ENCODE assay signal across 8 cellular contexts in genomic region chr12:56687225-56688128, GRCh38. TPM values are rescaled to one million over a fixed set of nuclear protein-coding genes. Genes with fewer than 3 reads are reported as not detected.
DNase-seq lines count a peak whose midpoint lies in the region; ATAC-seq lines count a peak whose summit lies in the region.

No MANE protein-coding gene starts in this region.

- POLR2A ChIA-PET in activated CD8-positive, alpha-beta T cell treated with anti-CD3 and anti-CD28 coated beads, Interleukin-2, amount 10 ng/mL, durations not matched to agents 7 days and 5 days (lab: Charles Lee), result interaction anchor here (0.6 to 8.2 kb wide), 20 partner anchors 11 to 423 kb away, joined by 3 to 119 read pairs (median 6); partner anchors contain the start of genes ATP5F1B, BAZ2A, IL23A and NACA

- H3K4me3 Mint-ChIP-seq in activated CD8-positive, alpha-beta T cell treated with anti-CD3 and anti-CD28 coated beads, Interleukin-2, amount 10 ng/mL, durations not matched to agents 7 days and 5 days, result peak overlapping the region; percentile 99
- peak overlapping the region; percentile 97 to 99 for H3K4me3 Mint-ChIP-seq in effector memory CD8-positive, alpha-beta T cell

- CTCF ChIA-PET in activated CD8-positive, alpha-beta T cell treated with anti-CD3 and anti-CD28 coated beads, Interleukin-2, amount 10 ng/mL, durations not matched to agents 7 days and 5 days (lab: Charles Lee), result interaction anchor here (1.3 to 3.3 kb wide), 4 partner anchors 26 to 424 kb away, joined by 3 to 19 read pairs (median 9); partner anchors contain the start of gene STAT6

- WGBS in mesodermal cell (ENCODE audit: insufficient coverage in 2 of 2), 2 experiments, result 0% methylated on average over 47 to 57 of the region's 62 CpGs

- peak overlapping the region; percentile 96 for H3K4me3 ChIP-seq in GM08714 (ENCODE audit: low read length)
- H3K4me3 ChIP-seq in mesodermal cell (ENCODE audit: extremely low read depth, insufficient read depth, low read length, poor library complexity, severe bottlenecking), result peak overlapping the region; percentile 100

- H3K27ac Mint-ChIP-seq in activated CD8-positive, alpha-beta T cell treated with anti-CD3 and anti-CD28 coated beads, Interleukin-2, amount 10 ng/mL, durations not matched to agents 7 days and 5 days, result peak overlapping the region; percentile 99
- H3K27ac Mint-ChIP-seq in effector memory CD8-positive, alpha-beta T cell, result peak overlapping the region; percentile 97 to 99

- ATAC-seq in HG02642 (IDR thresholded peaks at IDR 0.05; ENCODE audit: poor library complexity, unreplicated experiment) (peak; percentile 21), HG02884 (IDR thresholded peaks at IDR 0.05; ENCODE audit: unreplicated experiment) (no peak)
- ATAC-seq in activated CD8-positive, alpha-beta T cell treated with anti-CD3 and anti-CD28 coated beads, Interleukin-2, amount 10 ng/mL, durations not matched to agents 7 days and 5 days, result peak; percentile 48
- ATAC-seq in effector memory CD8-positive, alpha-beta T cell (replicated peaks), result peak; percentile 49

- H3K27ac ChIP-seq in mesodermal cell (ENCODE audit: low read depth, low read length, severe bottlenecking), result peak overlapping the region; percentile 100

- no peaks in the 10 kb centered on the region for H3K27me3 Mint-ChIP-seq in activated CD8-positive, alpha-beta T cell treated with anti-CD3 and anti-CD28 coated beads, Interleukin-2, amount 10 ng/mL, durations not matched to agents 7 days and 5 days (ENCODE audit: low read depth)
- no peaks in the 10 kb centered on the region for H3K27me3 Mint-ChIP-seq in effector memory CD8-positive, alpha-beta T cell

- no peaks in the 10 kb centered on the region for H3K9me3 Mint-ChIP-seq in activated CD8-positive, alpha-beta T cell treated with anti-CD3 and anti-CD28 coated beads, Interleukin-2, amount 10 ng/mL, durations not matched to agents 7 days and 5 days (ENCODE audit: insufficient read depth)
- H3K9me3 Mint-ChIP-seq in effector memory CD8-positive, alpha-beta T cell, result no peaks in the 10 kb centered on the region

- H3K36me3 Mint-ChIP-seq in activated CD8-positive, alpha-beta T cell treated with anti-CD3 and anti-CD28 coated beads, Interleukin-2, amount 10 ng/mL, durations not matched to agents 7 days and 5 days (ENCODE audit: low read depth), result peaks cover 42% of the 10 kb centered on the region
- H3K36me3 Mint-ChIP-seq in effector memory CD8-positive, alpha-beta T cell (ENCODE audit: insufficient read depth), result peaks cover 68% of the 10 kb centered on the region

- H3K36me3 ChIP-seq in mesodermal cell (ENCODE audit: control insufficient read depth, insufficient read depth, low read length), result peaks cover 33% of the 10 kb centered on the region

- peaks cover 21% of the 10 kb centered on the region for H3K4me1 Mint-ChIP-seq in activated CD8-positive, alpha-beta T cell treated with anti-CD3 and anti-CD28 coated beads, Interleukin-2, amount 10 ng/mL, durations not matched to agents 7 days and 5 days (ENCODE audit: low read depth)
- peaks cover 21 to 31% of the 10 kb centered on the region in 2 donors for H3K4me1 Mint-ChIP-seq in effector memory CD8-positive, alpha-beta T cell (ENCODE audit: low read depth in 2 of 2)

- H3K9me3 ChIP-seq in mesodermal cell (ENCODE audit: control insufficient read depth, low read length), result no peaks in the 10 kb centered on the region

- peak; percentile 63 for DNase-seq in NCI-H2171 treated with DMSO at 0.1 percent for 48 hours (lab: John Stamatoyannopoulos, UW)
- peak; percentile 57 for DNase-seq in activated CD8-positive, alpha-beta T cell treated with anti-CD3 and anti-CD28 coated beads, Interleukin-2, amount 10 ng/mL, durations not matched to agents 7 days and 5 days
- DNase-seq in effector memory CD8-positive, alpha-beta T cell, result peak; percentile 45 to 57 (median 47)
- DNase-seq in stimulated activated CD8-positive, alpha-beta memory T cell treated with anti-CD3 and anti-CD28 coated beads, Interleukin-7, amount 100 ng/mL, for 1 hour (ENCODE audit: low read depth in 2 of 2), result peak; percentile 19 to 34

- peaks cover 7% of the 10 kb centered on the region for H3K4me1 ChIP-seq in mesodermal cell (ENCODE audit: control insufficient read depth, insufficient read depth, low read length, poor library complexity, severe bottlenecking)

RNA-seq across cellular contexts. Expression of gene PTGES3, which starts 0.6 kb away (rescaled TPM):
- 100 to 1,000 TPM; 273 to 290 TPM for total RNA-seq in activated CD8-positive, alpha-beta T cell treated with anti-CD3 and anti-CD28 coated beads, Interleukin-2, amount 10 ng/mL, durations not matched to agents 7 days and 5 days
- polyA plus RNA-seq in mesodermal cell (2013, experiment 1 of 2), result 279 TPM
- 307 TPM for polyA plus RNA-seq in mesodermal cell (2013, experiment 2 of 2)

RNA-seq across cellular contexts. Expression of gene NACA, which starts 37.6 kb away (rescaled TPM):
- 100 to 1,000 TPM; 793 to 820 TPM for total RNA-seq in activated CD8-positive, alpha-beta T cell treated with anti-CD3 and anti-CD28 coated beads, Interleukin-2, amount 10 ng/mL, durations not matched to agents 7 days and 5 days
- polyA plus RNA-seq in mesodermal cell (2013, experiment 1 of 2), result 1,371 TPM
- polyA plus RNA-seq in mesodermal cell (2013, experiment 2 of 2), result 1,422 TPM

RNA-seq across cellular contexts. Expression of gene ATP5F1B, which starts 41.7 kb away (rescaled TPM):
- total RNA-seq in activated CD8-positive, alpha-beta T cell treated with anti-CD3 and anti-CD28 coated beads, Interleukin-2, amount 10 ng/mL, durations not matched to agents 7 days and 5 days, result 100 to 1,000 TPM; 669 to 680 TPM
- polyA plus RNA-seq in mesodermal cell (2013, experiment 1 of 2), result 803 TPM
- 755 TPM for polyA plus RNA-seq in mesodermal cell (2013, experiment 2 of 2)

RNA-seq across cellular contexts. Expression of gene BAZ2A, which starts 57.4 kb away (rescaled TPM):
- total RNA-seq in activated CD8-positive, alpha-beta T cell treated with anti-CD3 and anti-CD28 coated beads, Interleukin-2, amount 10 ng/mL, durations not matched to agents 7 days and 5 days, result 10 to 100 TPM; 92.2 to 96.0 TPM
- 127 TPM for polyA plus RNA-seq in mesodermal cell (2013, experiment 1 of 2)
- 95.9 TPM for polyA plus RNA-seq in mesodermal cell (2013, experiment 2 of 2)
